ENCODE assay signal across 17 cellular contexts in the genomic region with DNA sequence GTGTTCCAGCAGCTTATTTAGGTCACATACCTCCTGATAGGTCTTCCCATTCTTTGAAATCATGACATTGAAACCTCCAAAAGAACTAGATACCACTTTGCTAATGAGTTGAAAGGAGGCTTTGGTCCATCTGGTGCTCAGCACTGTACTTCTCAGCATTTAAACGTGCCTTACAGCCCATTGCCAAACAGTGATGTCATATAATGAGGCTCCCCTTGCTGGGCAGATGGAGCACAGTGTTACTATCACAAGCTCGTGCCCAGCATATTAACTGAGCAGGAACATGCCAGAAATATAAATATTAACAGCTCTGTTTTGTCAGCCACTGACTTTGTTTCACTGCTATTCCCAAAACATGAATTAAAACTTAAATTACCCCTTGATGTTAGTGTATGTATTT. TPM values are rescaled to one million over a fixed set of nuclear protein-coding genes. Genes with fewer than 3 reads are reported as not detected.
DNase-seq lines count a peak whose midpoint lies in the region; ATAC-seq and TF ChIP-seq lines count a peak whose summit lies in the region.
"Had no signal": no experiment of that assay in that cellular context is flagged by ENCODE, and none has a peak within 500 bp of the region (broad histone marks: within the 10 kb centered on the region; RNA-seq: fewer than 3 reads in every experiment).

No MANE protein-coding gene starts in this region.

- H3K79me2 ChIP-seq in GM23248 (ENCODE audit: insufficient read depth): no peaks in the 10 kb centered on the region; the same call in 1 of the 2 replicates

- TF ChIP-seq CTCF in AG10803 (conservative IDR thresholded peaks at IDR 0.05; ENCODE audit: low read length) (no peak), body of pancreas (IDR thresholded peaks at IDR 0.05) (no peak)

- no peak overlapping the region for H3K4me2 ChIP-seq in GM23248 (ENCODE audit: unreplicated experiment)

- intact Hi-C loops in right cardiac atrium (cut with DNase I): no loop called here
- intact Hi-C loops in body of pancreas (cut with DNase I): no loop called here

- ATAC-seq in T-helper 17 cell (no peak), right cardiac atrium (peak; percentile 55 to 61), body of pancreas (no peak)
- ATAC-seq in stimulated activated naive CD8-positive, alpha-beta T cell treated with anti-CD3 and anti-CD28 coated beads, Interleukin-15, Interleukin-2, amounts not matched to agents 100 U/mL and 50 U/mL, for 24 hours: no peak
- ATAC-seq: activated T-helper 17 cell treated with anti-CD3 and anti-CD28 coated beads, Interleukin-2, amount 50 U/mL, for 72 hours; HepG2 had no signal

- no peaks in the 10 kb centered on the region for H3K27me3 ChIP-seq in GM23248 (replicated peaks; ENCODE audit: insufficient read depth)
- no peaks in the 10 kb centered on the region for H3K27me3 ChIP-seq in right cardiac atrium (ENCODE audit: control insufficient read depth, insufficient read depth)
- H3K27me3 ChIP-seq in body of pancreas: no peaks in the 10 kb centered on the region
- H3K27me3 ChIP-seq: MG63, uterus had no signal

- no peaks in the 10 kb centered on the region for H4K20me1 ChIP-seq in GM23248 (ENCODE audit: insufficient read depth)

- H3K4me1 ChIP-seq in GM23248 (ENCODE audit: insufficient read depth) (no peaks in the 10 kb centered on the region), right cardiac atrium (ENCODE audit: control insufficient read depth, insufficient read depth, low read length) (no peaks in the 10 kb centered on the region), body of pancreas (no peaks in the 10 kb centered on the region)
- H3K4me1 ChIP-seq: uterus had no signal

- peak overlapping the region; percentile 60 for H3K27ac Mint-ChIP-seq in T-helper 17 cell
- H3K27ac Mint-ChIP-seq: activated B cell treated with CpG ODN at 0.5 μM for 24 hours had no signal

- H3F3A ChIP-seq in GM23248 (ENCODE audit: insufficient read depth): no peaks in the 10 kb centered on the region

- H3K9ac ChIP-seq in GM23248: no peak overlapping the region; the same call in 1 of the 2 replicates

- H3K36me3 Mint-ChIP-seq in T-helper 17 cell (ENCODE audit: low read depth): peaks cover 3% of the 10 kb centered on the region

- no peak overlapping the region for H2AFZ ChIP-seq in GM23248

- WGBS in GM23248 (ENCODE audit: low coverage in 1 of 2, low lambda C conversion rate in 2 of 2, missing lambda C conversion rate in 2 of 2), 2 experiments: 10 to 17% methylated on average over 2 of the region's 2 CpGs
- WGBS in right cardiac atrium: 24% methylated on average over 2 of the region's 2 CpGs
- 24 to 28% methylated on average over 2 of the region's 2 CpGs for WGBS in body of pancreas, 2 donors

- H3K27me3 Mint-ChIP-seq in T-helper 17 cell: no peaks in the 10 kb centered on the region
- H3K27me3 Mint-ChIP-seq: activated B cell treated with CpG ODN at 0.5 μM for 24 hours; activated T-helper 17 cell treated with anti-CD3 and anti-CD28 coated beads, Interleukin-2, amount 50 U/mL, for 72 hours had no signal

- H3K4me3 Mint-ChIP-seq in T-helper 17 cell: no peak overlapping the region
- H3K4me3 Mint-ChIP-seq: activated B cell treated with CpG ODN at 0.5 μM for 24 hours; activated T-helper 17 cell treated with anti-CD3 and anti-CD28 coated beads, Interleukin-2, amount 50 U/mL, for 72 hours had no signal

- no peaks in the 10 kb centered on the region for H3K9me2 ChIP-seq in GM23248 (ENCODE audit: insufficient read depth)

- H3K4me3 ChIP-seq in AG10803 (ENCODE audit: low read length) (no peak overlapping the region), GM23248 (no peak overlapping the region), right cardiac atrium (ENCODE audit: low read length) (no peak overlapping the region), body of pancreas (no peak overlapping the region)
- H3K4me3 ChIP-seq: MG63, uterus had no signal

- DNase-seq in AG10803 (ENCODE audit: low read depth) (peak; percentile 56), GM23248 (peak; percentile 46), T-helper 17 cell (no peak), right cardiac atrium (no peak), activated gamma-delta T cell treated with Interleukin-2 at 50 U/mL for 16 hours (no peak), ureter (ENCODE audit: low spot score) (no peak), body of pancreas (no peak)
- DNase-seq in stimulated activated naive CD8-positive, alpha-beta T cell treated with anti-CD3 and anti-CD28 coated beads, Interleukin-15, Interleukin-2, amounts not matched to agents 100 U/mL and 50 U/mL, for 24 hours: no peak
- DNase-seq: activated B cell treated with CpG ODN at 0.5 μM for 24 hours, amniotic stem cell, Calu3, mesendoderm, MG63, NCI-H2029 treated with DMSO at 0.1 percent for 48 hours, uterus had no signal

- H3K27ac ChIP-seq in GM23248: no peak overlapping the region
- H3K27ac ChIP-seq in right cardiac atrium (ENCODE audit: low read length): no peak overlapping the region
- H3K27ac ChIP-seq in body of pancreas: no peak overlapping the region
- H3K27ac ChIP-seq: uterus had no signal

- peaks cover 25% of the 10 kb centered on the region; the same call in 1 of the 2 replicates for H3K36me3 ChIP-seq in GM23248 (ENCODE audit: low read depth)
- H3K36me3 ChIP-seq in body of pancreas (replicated peaks in 1 of 2; ENCODE audit: insufficient read depth in 1 of 2, low read depth in 2 of 2): peaks cover 0 to 26% of the 10 kb centered on the region in 2 donors
- H3K36me3 ChIP-seq: uterus had no signal

- in situ Hi-C loops in GM23248 (cut with MboI): no loop called here

- H3K9me3 ChIP-seq in GM23248 (ENCODE audit: low read depth) (no peaks in the 10 kb centered on the region), T-helper 17 cell (ENCODE audit: control insufficient read depth, low read length, poor library complexity, severe bottlenecking) (no peaks in the 10 kb centered on the region), right cardiac atrium (ENCODE audit: control insufficient read depth, low read length) (no peaks in the 10 kb centered on the region), body of pancreas (no peaks in the 10 kb centered on the region)
- H3K9me3 ChIP-seq: uterus had no signal

- peaks cover 20% of the 10 kb centered on the region for H3K4me1 Mint-ChIP-seq in T-helper 17 cell

- no peak for TF ChIP-seq POLR2A in body of pancreas (IDR thresholded peaks at IDR 0.05)

RNA-seq across cellular contexts. Expression of gene MAPK13, which starts 25.5 kb away (rescaled TPM):
- total RNA-seq in GM23248 (2014; rRNA removed; shearing (Covaris generic)): 3.0 and 6.6 TPM in 2 replicates
- 2.9 and 3.2 TPM in 2 replicates for polyA plus RNA-seq in GM23248 (2016; fragmentation: Nextera tagmentation; extraction: Ambion mirVana)
- 10 to 100 TPM; 32.1 to 33.7 TPM for total RNA-seq in T-helper 17 cell
- total RNA-seq in right cardiac atrium: 1 to 10 TPM; 1.7 to 4.0 (median 2.4) TPM
- 1.4 TPM for polyA plus RNA-seq in right cardiac atrium
- total RNA-seq in ureter: 70.3 TPM
- 10 to 100 TPM; 32.2 to 37.9 TPM for total RNA-seq in body of pancreas

Comparison
In these comparisons a context has a peak if more than half of its experiments do, and no peak if none do; other contexts are left out.
1. DNase-seq: peak in AG10803 (single experiment) and GM23248 (single experiment); none in T-helper 17 cell (0 of 3), right cardiac atrium (0 of 3), activated gamma-delta T cell treated with Interleukin-2 at 50 U/mL for 16 hours (single experiment), ureter (single experiment), body of pancreas (0 of 4) and stimulated activated naive CD8-positive, alpha-beta T cell treated with anti-CD3 and anti-CD28 coated beads, Interleukin-15, Interleukin-2, amounts not matched to agents 100 U/mL and 50 U/mL, for 24 hours (single experiment).
2. ATAC-seq: peak in right cardiac atrium (2 of 2); none in T-helper 17 cell (single experiment), body of pancreas (single experiment) and stimulated activated naive CD8-positive, alpha-beta T cell treated with anti-CD3 and anti-CD28 coated beads, Interleukin-15, Interleukin-2, amounts not matched to agents 100 U/mL and 50 U/mL, for 24 hours (single experiment).